ENCODE assay signal across 26 cellular contexts in genomic region chr5:137325721-137326120, GRCh38.
DNase-seq lines count a peak whose midpoint lies in the region; ATAC-seq and TF ChIP-seq lines count a peak whose summit lies in the region.
"Had no signal": no experiment of that assay in that cellular context is flagged by ENCODE, and none has a peak within 500 bp of the region (broad histone marks: within the 10 kb centered on the region; RNA-seq: fewer than 3 reads in every experiment).

No MANE protein-coding gene starts in this region.

- H3K27me3 ChIP-seq in mesendoderm (ENCODE audit: insufficient read depth, low read length, poor library complexity): no peaks in the 10 kb centered on the region
- no peaks in the 10 kb centered on the region for H3K27me3 ChIP-seq in WERI-Rb-1 (ENCODE audit: insufficient read depth, low read depth, severe bottlenecking)
- H3K27me3 ChIP-seq: BLaER1 had no signal

- H3K36me3 ChIP-seq in HEK293 (ENCODE audit: control insufficient read depth in 2 of 2, insufficient read depth in 1 of 2, low read length in 2 of 2): no peaks in the 10 kb centered on the region
- no peaks in the 10 kb centered on the region for H3K36me3 ChIP-seq in mesendoderm (ENCODE audit: control insufficient read depth, insufficient read depth, low read length)
- no peaks in the 10 kb centered on the region for H3K36me3 ChIP-seq in WERI-Rb-1
- H3K36me3 ChIP-seq: BE2C, BLaER1 had no signal

- H3K36me3 Mint-ChIP-seq in stimulated activated effector memory CD8-positive, alpha-beta T cell treated with anti-CD3 and anti-CD28 coated beads, Interleukin-12 subunit alpha, Interleukin-12 subunit beta, amount 100 ng/mL, for 72 hours: no peaks in the 10 kb centered on the region
- H3K36me3 Mint-ChIP-seq: CD14-positive monocyte; CD4-positive, alpha-beta memory T cell; CD4-positive, CD25-positive, alpha-beta regulatory T cell; CD8-positive, alpha-beta memory T cell had no signal

- WGBS in mesendoderm (ENCODE audit: extremely low coverage, insufficient coverage, low lambda C conversion rate): no CpG with 5 or more reads among the region's 4 CpGs

- H3K27ac Mint-ChIP-seq in stimulated activated effector memory CD8-positive, alpha-beta T cell treated with anti-CD3 and anti-CD28 coated beads, Interleukin-12 subunit alpha, Interleukin-12 subunit beta, amount 100 ng/mL, for 72 hours: no peak overlapping the region
- H3K27ac Mint-ChIP-seq: CD4-positive, alpha-beta memory T cell; CD4-positive, CD25-positive, alpha-beta regulatory T cell; CD8-positive, alpha-beta memory T cell had no signal

- DNase-seq in M059J (ENCODE audit: low read depth) (peak; percentile 49), mesendoderm (no peak), SHP77 treated with DMSO at 0.1 percent for 48 hours (lab: John Stamatoyannopoulos, UW) (no peak), WERI-Rb-1 (no peak), GM20000 (ENCODE audit: low spot score) (no peak)
- DNase-seq in stimulated activated effector memory CD8-positive, alpha-beta T cell treated with anti-CD3 and anti-CD28 coated beads, Interleukin-12 subunit alpha, Interleukin-12 subunit beta, amount 100 ng/mL, for 72 hours (ENCODE audit: low spot score in 2 of 2): no peak
- DNase-seq: 8988T; ACHN; BE2C; C1 segment of cervical spinal cord; CD4-positive, alpha-beta memory T cell; CD4-positive, CD25-positive, alpha-beta regulatory T cell; CD8-positive, alpha-beta memory T cell; COR-L47; DMS 273 treated with DMSO at 0.1 percent for 48 hours; DMS153; DMS53; DMS79; DND-41; EL; GDM1 had no signal

- H2BK5ac ChIP-seq in mesendoderm (ENCODE audit: low read length): no peak overlapping the region

- no peaks in the 10 kb centered on the region for H3K4me1 ChIP-seq in HEK293 (ENCODE audit: control insufficient read depth, insufficient read depth, low read length)
- no peaks in the 10 kb centered on the region for H3K4me1 ChIP-seq in mesendoderm (ENCODE audit: control insufficient read depth, low read depth, low read length)
- H3K4me1 ChIP-seq: BE2C, BLaER1 had no signal

- H3K23ac ChIP-seq in mesendoderm (ENCODE audit: low read length): no peak overlapping the region

- no peak overlapping the region for H3K56ac ChIP-seq in mesendoderm (ENCODE audit: low read length)

- no peak for ATAC-seq in stimulated activated effector memory CD8-positive, alpha-beta T cell treated with anti-CD3 and anti-CD28 coated beads, Interleukin-12 subunit alpha, Interleukin-12 subunit beta, amount 100 ng/mL, for 72 hours
- ATAC-seq: GM12878 had no signal

- POLR2A ChIA-PET in HEK293 (lab: Yijun Ruan, JAX): no interaction called here

- no peak overlapping the region for H3K27ac ChIP-seq in HEK293 (ENCODE audit: extremely low read depth, low read depth, low read length)
- peak overlapping the region; percentile 18 for H3K27ac ChIP-seq in VCaP
- H3K27ac ChIP-seq in mesendoderm (ENCODE audit: low read depth, low read length): no peak overlapping the region
- H3K27ac ChIP-seq in WERI-Rb-1: no peak overlapping the region
- H3K27ac ChIP-seq: BLaER1 had no signal

- no peak overlapping the region for H2BK15ac ChIP-seq in mesendoderm (replicated peaks; ENCODE audit: low read depth)

- no peaks in the 10 kb centered on the region for H3K79me2 ChIP-seq in mesendoderm (ENCODE audit: control insufficient read depth, insufficient read depth, low read length)

- H3K4me3 Mint-ChIP-seq in stimulated activated effector memory CD8-positive, alpha-beta T cell treated with anti-CD3 and anti-CD28 coated beads, Interleukin-12 subunit alpha, Interleukin-12 subunit beta, amount 100 ng/mL, for 72 hours: no peak overlapping the region
- H3K4me3 Mint-ChIP-seq: CD14-positive monocyte; CD4-positive, alpha-beta memory T cell; CD4-positive, CD25-positive, alpha-beta regulatory T cell; CD8-positive, alpha-beta memory T cell had no signal

- H4K8ac ChIP-seq in mesendoderm (ENCODE audit: low read depth, low read length): peak overlapping the region; percentile 76

- no peaks in the 10 kb centered on the region for H3K4me1 Mint-ChIP-seq in stimulated activated effector memory CD8-positive, alpha-beta T cell treated with anti-CD3 and anti-CD28 coated beads, Interleukin-12 subunit alpha, Interleukin-12 subunit beta, amount 100 ng/mL, for 72 hours
- H3K4me1 Mint-ChIP-seq: CD4-positive, alpha-beta memory T cell; CD4-positive, CD25-positive, alpha-beta regulatory T cell; CD8-positive, alpha-beta memory T cell had no signal

- H3K9me3 ChIP-seq in HEK293 (ENCODE audit: control insufficient read depth, insufficient read depth, low read depth, low read length): no peaks in the 10 kb centered on the region
- H3K9me3 ChIP-seq in WERI-Rb-1 (ENCODE audit: severe bottlenecking): no peaks in the 10 kb centered on the region
- H3K9me3 ChIP-seq: BE2C had no signal

- H2AK5ac ChIP-seq in mesendoderm (ENCODE audit: low read length): no peak overlapping the region

- H3K9me3 Mint-ChIP-seq in stimulated activated effector memory CD8-positive, alpha-beta T cell treated with anti-CD3 and anti-CD28 coated beads, Interleukin-12 subunit alpha, Interleukin-12 subunit beta, amount 100 ng/mL, for 72 hours: no peaks in the 10 kb centered on the region

- H3K79me1 ChIP-seq in mesendoderm (ENCODE audit: low read length): no peaks in the 10 kb centered on the region

- CTCF ChIA-PET in HEK293 (lab: Yijun Ruan, JAX): interaction anchor here (1.0 kb wide), 1 partner anchor 10 kb away, joined by 4 read pairs; no protein-coding TSS in a partner anchor

- no peak overlapping the region for H3K4ac ChIP-seq in mesendoderm (ENCODE audit: low read depth, low read length)

- TF ChIP-seq CTCF in HEK293 (tag by site-specific recombination; IDR thresholded peaks at IDR 0.05): no peak
- TF ChIP-seq CTCF in VCaP (conservative IDR thresholded peaks at IDR 0.05): no peak
- TF ChIP-seq CTCF in WERI-Rb-1 (IDR thresholded peaks at IDR 0.05; ENCODE audit: low read depth, low read length): no peak
- TF ChIP-seq CTCF in GM20000 (IDR thresholded peaks at IDR 0.05; ENCODE audit: extremely low read depth, missing control alignments): no peak

- H3K9ac ChIP-seq in mesendoderm (ENCODE audit: low read length): no peak overlapping the region
- H3K9ac ChIP-seq: BLaER1 had no signal

- H3K4me3 ChIP-seq in HEK293 (ENCODE audit: low read depth, low read length) (no peak overlapping the region), mesendoderm (ENCODE audit: low read length) (no peak overlapping the region), WERI-Rb-1 (ENCODE audit: low read depth, low read length) (no peak overlapping the region)
- H3K4me3 ChIP-seq: BLaER1, GM12878 had no signal

- H3K18ac ChIP-seq in mesendoderm (ENCODE audit: low read length): no peak overlapping the region

- no peak overlapping the region for H3K4me2 ChIP-seq in mesendoderm (ENCODE audit: low read length)
- H3K4me2 ChIP-seq: BLaER1 had no signal

- no peak overlapping the region for H2BK120ac ChIP-seq in mesendoderm (ENCODE audit: low read depth, low read length)

- no peak overlapping the region for H4K5ac ChIP-seq in mesendoderm (ENCODE audit: low read length)

TF ChIP-seq in HEK293, 187 proteins besides CTCF, POLR2A, EP300 and RAD21:
- TF ChIP-seq ZNF623 (tag by site-specific recombination; IDR thresholded peaks at IDR 0.05): peak; percentile 44; the same call in 1 of the 2 replicates
- no peak for TF ChIP-seq ZNF548 (tag by site-specific recombination; IDR thresholded peaks at IDR 0.05)
- TF ChIP-seq ZNF174 (tag by site-specific recombination; IDR thresholded peaks at IDR 0.05): no peak
- no peak for TF ChIP-seq BCL11B (tag by site-specific recombination; IDR thresholded peaks at IDR 0.05; ENCODE audit: low read depth)
- TF ChIP-seq ZNF248 (tag by site-specific recombination; IDR thresholded peaks at IDR 0.05): no peak
